Comparison of ENCODE assay signal across 8 cellular contexts in genomic region chr12:109111775-109112491, GRCh38. TPM values are rescaled to one million over a fixed set of nuclear protein-coding genes. Genes with fewer than 3 reads are reported as not detected.
DNase-seq lines count a peak whose midpoint lies in the region; ATAC-seq, FAIRE-seq and TF ChIP-seq lines count a peak whose summit lies in the region.

No MANE protein-coding gene starts in this region.

- peaks cover 8% of the 10 kb centered on the region for H3K4me1 ChIP-seq in ACC112 (ENCODE audit: control insufficient read depth, insufficient read depth, low read length, unreplicated experiment)
- peaks cover 7 to 63% (median 50%) of the 10 kb centered on the region in 12 donors for H3K4me1 ChIP-seq in heart left ventricle
- H3K4me1 ChIP-seq in pancreas: peaks cover 30 to 52% (median 43%) of the 10 kb centered on the region in 3 donors
- no peaks in the 10 kb centered on the region for H3K4me1 ChIP-seq in uterus

- TF ChIP-seq POLR2A in heart left ventricle (IDR thresholded peaks at IDR 0.05): no peak
- TF ChIP-seq POLR2A in uterus (IDR thresholded peaks at IDR 0.05): no peak

- in situ Hi-C loops in GM13976 (cut with MboI; ENCODE audit: low sequenced_read_pairs, unreplicated experiment): no loop called here

- H3K9me3 ChIP-seq in heart left ventricle (no peaks in the 10 kb centered on the region), pancreas (no peaks in the 10 kb centered on the region), uterus (no peaks in the 10 kb centered on the region)

- ATAC-seq in SK-N-SH treated with all-trans-retinoic acid at 6 μM for 48 hours (peak; percentile 65), heart left ventricle (peak in 2 of 4 donors; percentile 35 to 36), pancreas (peak; percentile 39 to 65 (median 55)), HG03280 (IDR thresholded peaks at IDR 0.05; ENCODE audit: unreplicated experiment) (no peak)

- peak; percentile 75 for TF ChIP-seq CTCF in GM13976 (IDR thresholded peaks at IDR 0.05; ENCODE audit: borderline replicate concordance, control extremely low read depth, extremely low read depth, insufficient read depth, missing control alignments)
- peak; percentile 77 to 97 (median 87) for TF ChIP-seq CTCF in heart left ventricle (IDR thresholded peaks at IDR 0.05)
- peak; percentile 56 to 78 (median 66) for TF ChIP-seq CTCF in pancreas (IDR thresholded peaks at IDR 0.05)
- TF ChIP-seq CTCF in uterus (IDR thresholded peaks at IDR 0.05): peak; percentile 57 to 84 (median 72)

- H3K79me2 ChIP-seq in ACC112 (ENCODE audit: control insufficient read depth, insufficient read depth, low read length, unreplicated experiment): no peaks in the 10 kb centered on the region

- intact Hi-C loops in heart left ventricle (cut with DNase I): loop anchor here in 7 of 10 donors (1.0 to 10.0 kb wide), 6 partner anchors 40 to 273 kb away; no protein-coding TSS in a partner anchor
- intact Hi-C loops in pancreas (cut with DNase I): no loop called here
- intact Hi-C loops in uterus (cut with DNase I; ENCODE audit: low total_unique reads): no loop called here

- whole genome bisulfite sequencing in heart left ventricle, 4 donors: 27 to 32% (median 29%) methylated on average over 8 of the region's 8 CpGs
- WGBS in pancreas, 2 donors: 15 to 18% methylated on average over 8 of the region's 8 CpGs

- peak; percentile 63 for DNase-seq in GM13976 (ENCODE audit: low spot score)
- peak in 45 of 58 donors; percentile 3 to 71 (median 36) for DNase-seq in anterior cingulate cortex (lab: John Stamatoyannopoulos, UW)
- peak; percentile 59 to 83 (median 72) for DNase-seq in heart left ventricle
- peak in 5 of 6 donors; percentile 60 to 82 (median 66) for DNase-seq in pancreas
- DNase-seq in uterus: peak; percentile 70 to 76

- peak; percentile 94 for FAIRE-seq in pancreas (lab: Jason Lieb, UNC)

- no peaks in the 10 kb centered on the region for H3K27me3 ChIP-seq in ACC112 (ENCODE audit: insufficient read depth, low read length)
- H3K27me3 ChIP-seq in heart left ventricle: no peaks in the 10 kb centered on the region
- H3K27me3 ChIP-seq in pancreas: no peaks in the 10 kb centered on the region
- no peaks in the 10 kb centered on the region for H3K27me3 ChIP-seq in uterus

- H3K36me3 ChIP-seq in ACC112 (ENCODE audit: insufficient read depth, low read length) (0 out of 2 replicates have a peak, but pooled peaks cover 3% of the 10 kb centered on the region), heart left ventricle (peaks cover 0 to 31% (median 24%) of the 10 kb centered on the region in 9 donors), pancreas (no peaks in the 10 kb centered on the region), uterus (no peaks in the 10 kb centered on the region)

- H2AFZ ChIP-seq in ACC112 (ENCODE audit: low read length, unreplicated experiment): no peak overlapping the region

- H3K4me3 ChIP-seq in ACC112 (ENCODE audit: low read depth, low read length): peak overlapping the region; percentile 79
- peak overlapping the region; percentile 34 to 79 (median 64) for H3K4me3 ChIP-seq in heart left ventricle
- peak overlapping the region; percentile 37 to 57 (median 46) for H3K4me3 ChIP-seq in pancreas
- peak overlapping the region; percentile 67 to 68 for H3K4me3 ChIP-seq in uterus

- H3K27ac ChIP-seq in ACC112 (ENCODE audit: low read depth, low read length) (peak overlapping the region; percentile 80), heart left ventricle (peak overlapping the region; percentile 88 to 99 (median 94)), pancreas (peak overlapping the region; percentile 84 to 95 (median 90)), uterus (peak overlapping the region; percentile 93 to 96)

TF ChIP-seq in SK-N-SH treated with all-trans-retinoic acid at 6 μM for 48 hours, 23 proteins besides CTCF, POLR2A, EP300 and RAD21:
- TF ChIP-seq BACH2 (CRISPR knock-in tag; IDR thresholded peaks at IDR 0.05; ENCODE audit: borderline replicate concordance): no peak
- no peak for TF ChIP-seq CSDC2 (CRISPR knock-in tag; IDR thresholded peaks at IDR 0.05)
- TF ChIP-seq TSHZ2 (CRISPR knock-in tag; IDR thresholded peaks at IDR 0.05): no peak
- TF ChIP-seq ESRRG (CRISPR knock-in tag; IDR thresholded peaks at IDR 0.05): no peak

RNA-seq across cellular contexts. Expression of gene ACACB, which starts 4.5 kb away (rescaled TPM):
- total RNA-seq in heart left ventricle: 100 to 1,000 TPM in 6 of 9 donors, 10 to 100 TPM in 3; 77.3 to 176 (median 135) TPM
- polyA plus RNA-seq in heart left ventricle: 100 to 1,000 TPM in 1 of 2 donors, 10 to 100 TPM in 1; 29.9 to 119 TPM
- 10 to 100 TPM; 23.4 to 42.1 (median 31.6) TPM for total RNA-seq in pancreas
- polyA plus RNA-seq in pancreas: 10 to 100 TPM; 23.7 to 58.9 TPM
- 100 to 1,000 TPM in 2 of 4 donors, 10 to 100 TPM in 2; 22.0 to 137 (median 97.2) TPM for total RNA-seq in uterus

RNA-seq across cellular contexts. Expression of gene UNG, which starts 14.5 kb away (rescaled TPM):
- total RNA-seq in heart left ventricle (10 to 100 TPM; 20.9 to 37.8 (median 25.3) TPM), pancreas (10 to 100 TPM in 2 of 6 donors, 1 to 10 TPM in 4; 5.1 to 15.8 (median 8.3) TPM), uterus (10 to 100 TPM; 21.6 to 32.7 (median 27.9) TPM)
- polyA plus RNA-seq in heart left ventricle (10 to 100 TPM; 14.5 to 27.8 TPM), pancreas (1 to 10 TPM; 7.1 to 9.5 TPM)

RNA-seq across cellular contexts. Expression of gene ALKBH2, which starts 18.7 kb away (rescaled TPM):
- total RNA-seq in heart left ventricle: 1 to 10 TPM; 5.1 to 9.4 (median 7.1) TPM
- 10 to 100 TPM; 16.8 to 18.0 TPM for polyA plus RNA-seq in heart left ventricle
- total RNA-seq in pancreas: 10 to 100 TPM in 2 of 6 donors, 1 to 10 TPM in 4; 4.3 to 12.2 (median 6.5) TPM
- polyA plus RNA-seq in pancreas: 10 to 100 TPM; 19.8 to 22.9 TPM
- 10 to 100 TPM in 3 of 4 donors, 1 to 10 TPM in 1; 2.1 to 26.5 (median 19.1) TPM for total RNA-seq in uterus

RNA-seq across cellular contexts. Expression of gene USP30, which starts 59.6 kb away (rescaled TPM):
- total RNA-seq in heart left ventricle (10 to 100 TPM in 8 of 9 donors, 1 to 10 TPM in 1; 9.8 to 29.9 (median 16.7) TPM), pancreas (10 to 100 TPM in 2 of 6 donors, 1 to 10 TPM in 4; 6.5 to 11.2 (median 9.3) TPM), uterus (10 to 100 TPM in 3 of 4 donors, 1 to 10 TPM in 1; 4.1 to 20.2 (median 14.9) TPM)
- polyA plus RNA-seq in heart left ventricle (1 to 10 TPM; 7.1 to 7.2 TPM), pancreas (10 to 100 TPM in 1 of 2 donors, 1 to 10 TPM in 1; 4.8 to 10.2 TPM)

Comparison
In these comparisons a context has a peak if more than half of its experiments do, and no peak if none do; other contexts are left out.
1. intact Hi-C loops: an anchor here in heart left ventricle (1.0 to 10.0 kb wide); none called in pancreas and uterus.